8 cellular contexts compared by ENCODE assay signal in genomic region chr1:154749078-154749760, GRCh38.
DNase-seq lines count a peak whose midpoint lies in the region; ATAC-seq and TF ChIP-seq lines count a peak whose summit lies in the region.

No MANE protein-coding gene starts in this region.

- ATAC-seq in natural killer cell (no peak), HG02885 (IDR thresholded peaks at IDR 0.05; ENCODE audit: poor library complexity, unreplicated experiment) (no peak), GM18861 (IDR thresholded peaks at IDR 0.05; ENCODE audit: unreplicated experiment) (no peak)

- H3K36me3 Mint-ChIP-seq in activated naive CD4-positive, alpha-beta T cell treated with anti-CD3 and anti-CD28 coated beads, Interleukin-2, amount 50 U/mL, for 24 hours = no peaks in the 10 kb centered on the region
- no peaks in the 10 kb centered on the region for H3K36me3 Mint-ChIP-seq in natural killer cell

- no peaks in the 10 kb centered on the region for H3K9me3 Mint-ChIP-seq in activated naive CD4-positive, alpha-beta T cell treated with anti-CD3 and anti-CD28 coated beads, Interleukin-2, amount 50 U/mL, for 24 hours
- no peaks in the 10 kb centered on the region for H3K9me3 Mint-ChIP-seq in natural killer cell

- H3K27me3 Mint-ChIP-seq in activated naive CD4-positive, alpha-beta T cell treated with anti-CD3 and anti-CD28 coated beads, Interleukin-2, amount 50 U/mL, for 24 hours = no peaks in the 10 kb centered on the region
- peaks cover 12 to 28% of the 10 kb centered on the region in 2 donors for H3K27me3 Mint-ChIP-seq in natural killer cell (ENCODE audit: low read depth in 2 of 2)

- peaks cover 73% of the 10 kb centered on the region for H3K4me1 Mint-ChIP-seq in activated naive CD4-positive, alpha-beta T cell treated with anti-CD3 and anti-CD28 coated beads, Interleukin-2, amount 50 U/mL, for 24 hours
- peaks cover 14 to 43% of the 10 kb centered on the region in 2 donors for H3K4me1 Mint-ChIP-seq in natural killer cell

- DNase-seq in GM03348 (ENCODE audit: low spot score) = peak; percentile 74
- DNase-seq in Kasumi-1 (lab: John Stamatoyannopoulos, UW) = peak; percentile 33 to 41
- peak; percentile 9 for DNase-seq in natural killer cell
- DNase-seq in NCI-H1105 (lab: John Stamatoyannopoulos, UW) = no peak
- DNase-seq in SIG-M5 (lab: John Stamatoyannopoulos, UW) = no peak

- TF ChIP-seq CTCF in natural killer cell (IDR thresholded peaks at IDR 0.05) = no peak

- intact Hi-C loops in natural killer cell (cut with micrococcal nuclease) = no loop called here

- peak overlapping the region; percentile 92 for H3K4me3 Mint-ChIP-seq in activated naive CD4-positive, alpha-beta T cell treated with anti-CD3 and anti-CD28 coated beads, Interleukin-2, amount 50 U/mL, for 24 hours
- H3K4me3 Mint-ChIP-seq in natural killer cell = no peak overlapping the region

- H3K27ac Mint-ChIP-seq in activated naive CD4-positive, alpha-beta T cell treated with anti-CD3 and anti-CD28 coated beads, Interleukin-2, amount 50 U/mL, for 24 hours = peak overlapping the region; percentile 97
- H3K27ac Mint-ChIP-seq in natural killer cell = no peak overlapping the region

Comparison
In these comparisons a context has a peak if more than half of its experiments do, and no peak if none do; other contexts are left out.
1. DNase-seq: peak in GM03348 (single experiment), Kasumi-1 (2 of 2) and natural killer cell (single experiment); none in NCI-H1105 (single experiment) and SIG-M5 (single experiment).